8 cellular contexts compared by ENCODE assay signal in the genomic region with DNA sequence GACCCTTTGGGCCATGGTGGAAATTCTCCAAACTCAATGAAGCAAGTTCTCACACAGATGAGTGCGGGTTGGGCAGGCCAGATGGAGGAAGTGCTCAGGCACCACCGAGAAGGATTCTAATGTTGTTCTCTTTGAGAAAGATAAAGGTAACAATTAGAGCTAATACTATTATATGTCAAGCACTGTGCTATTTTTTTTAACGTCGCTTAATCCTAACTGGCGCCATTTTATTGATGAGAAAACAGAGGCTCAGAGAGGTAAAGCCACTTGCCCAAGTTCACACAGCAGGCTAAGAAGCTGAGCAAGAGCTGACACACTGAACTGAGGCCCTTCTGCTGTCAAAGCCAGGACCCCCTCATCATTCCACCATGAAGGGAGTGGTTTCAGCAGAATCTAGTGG. TPM values are rescaled to one million over a fixed set of nuclear protein-coding genes. Genes with fewer than 3 reads are reported as not detected.
DNase-seq lines count a peak whose midpoint lies in the region; ATAC-seq and TF ChIP-seq lines count a peak whose summit lies in the region.

No MANE protein-coding gene starts in this region.

- H3K36me3 ChIP-seq in OCI-LY7 (ENCODE audit: insufficient read depth, low read length) = peaks cover 29% of the 10 kb centered on the region
- peaks cover under 1% of the 10 kb centered on the region for H3K36me3 ChIP-seq in endodermal cell (ENCODE audit: control insufficient read depth, insufficient read depth, low read length)
- H3K36me3 ChIP-seq in ovary = no peaks in the 10 kb centered on the region

- peaks cover 60% of the 10 kb centered on the region for H3K79me2 ChIP-seq in OCI-LY7 (ENCODE audit: insufficient read depth, low read depth, low read length)

- WGBS in endodermal cell (ENCODE audit: insufficient coverage in 1 of 2, insufficient read length in 1 of 2), 2 experiments = 23 to 56% methylated on average over 4 of the region's 5 CpGs
- WGBS in ovary, 3 donors = 13 to 29% (median 23%) methylated on average over 5 of the region's 5 CpGs

- intact Hi-C loops in OCI-LY7 (cut with micrococcal nuclease; ENCODE audit: unreplicated experiment) = loop anchor here (2.0 kb wide), 1 partner anchor 78 kb away; no protein-coding TSS in a partner anchor
- intact Hi-C loops in ovary (cut with DNase I) = loop anchor here in 2 of 4 donors (10.0 kb wide), 1 partner anchor 290 kb away; no protein-coding TSS in a partner anchor

- H3K9ac ChIP-seq in endodermal cell (ENCODE audit: extremely low read depth, low read length, poor library complexity, severe bottlenecking) = peak overlapping the region; percentile 79

- BruUV-seq in OCI-LY7 (replicated peaks; lab: Mats Ljungman, UMichigan) = no TSS peak

- peak overlapping the region; percentile 99 for H3K4me2 ChIP-seq in OCI-LY7 (ENCODE audit: low read length)

- peaks cover 44% of the 10 kb centered on the region for H3K4me1 Mint-ChIP-seq in endodermal cell

- H3K9me2 ChIP-seq in OCI-LY7 (ENCODE audit: insufficient read depth, low read length) = no peaks in the 10 kb centered on the region

- H3K27me3 ChIP-seq in endodermal cell (ENCODE audit: control insufficient read depth, insufficient read depth, low read length, poor library complexity, severe bottlenecking) (no peaks in the 10 kb centered on the region), ovary (no peaks in the 10 kb centered on the region)

- H3K36me3 Mint-ChIP-seq in endodermal cell (ENCODE audit: low read depth) = peaks cover 2% of the 10 kb centered on the region

- POLR2A ChIA-PET in OCI-LY7 (lab: Charles Lee) = interaction anchor here (0.5 to 1.3 kb wide), 3 partner anchors 11 to 441 kb away, joined by 3 to 7 read pairs (median 4); a partner anchor contains a TSS

- H3K4me1 ChIP-seq in OCI-LY7 (ENCODE audit: insufficient read depth, low read length, poor library complexity, severe bottlenecking) = peaks cover 33% of the 10 kb centered on the region
- peaks cover 8% of the 10 kb centered on the region for H3K4me1 ChIP-seq in endodermal cell (ENCODE audit: control insufficient read depth, insufficient read depth, low read length)
- H3K4me1 ChIP-seq in ovary (ENCODE audit: insufficient read depth) = peaks cover 5% of the 10 kb centered on the region

- ATAC-seq in HG02759 (IDR thresholded peaks at IDR 0.05; ENCODE audit: unreplicated experiment) (no peak), GM18519 (IDR thresholded peaks at IDR 0.05; ENCODE audit: low FRiP score, unreplicated experiment) (no peak), GM21529 (IDR thresholded peaks at IDR 0.05; ENCODE audit: unreplicated experiment) (no peak)

- no peak for TF ChIP-seq POLR2A in ovary (IDR thresholded peaks at IDR 0.05)

- TF ChIP-seq EP300 in ovary (IDR thresholded peaks at IDR 0.05) = no peak

- no peak overlapping the region for H3K27ac Mint-ChIP-seq in endodermal cell

- peak overlapping the region; percentile 90 for H3K4me3 ChIP-seq in OCI-LY7 (ENCODE audit: low read depth, low read length, poor library complexity, severe bottlenecking)
- peak overlapping the region; percentile 95 for H3K4me3 ChIP-seq in endodermal cell (ENCODE audit: low read length)
- peak overlapping the region; percentile 87 for H3K4me3 ChIP-seq in ovary

- no peaks in the 10 kb centered on the region for H3K9me3 ChIP-seq in OCI-LY7 (ENCODE audit: low read length)
- no peaks in the 10 kb centered on the region for H3K9me3 ChIP-seq in endodermal cell (ENCODE audit: control insufficient read depth, low read length)
- no peaks in the 10 kb centered on the region for H3K9me3 ChIP-seq in ovary

- H3K9me3 Mint-ChIP-seq in endodermal cell = no peaks in the 10 kb centered on the region

- DNase-seq in ELR (ENCODE audit: low read depth) (peak; percentile 10), OCI-LY7 (ENCODE audit: low spot score) (peak; percentile 34), endodermal cell (no peak), ovary (no peak), H4 (ENCODE audit: low spot score) (no peak)

- H4K20me1 ChIP-seq in OCI-LY7 (ENCODE audit: insufficient read depth, low read length) = peaks cover 37% of the 10 kb centered on the region

- peak overlapping the region; percentile 94 for H3K4me3 Mint-ChIP-seq in endodermal cell

- CTCF ChIA-PET in OCI-LY7 (lab: Charles Lee; ENCODE audit: unreplicated experiment) = interaction anchor here (1.5 kb wide), 2 partner anchors 11 to 53 kb away, joined by 6 to 7 read pairs; a partner anchor contains a TSS

- no peak for TF ChIP-seq CTCF in OCI-LY7 (conservative IDR thresholded peaks at IDR 0.05; ENCODE audit: low read length)
- TF ChIP-seq CTCF in endodermal cell (conservative IDR thresholded peaks at IDR 0.05) = no peak
- no peak for TF ChIP-seq CTCF in ovary (IDR thresholded peaks at IDR 0.05)

- H3K27ac ChIP-seq in OCI-LY7 (ENCODE audit: low read depth, low read length, poor library complexity, severe bottlenecking) = peak overlapping the region; percentile 52
- no peak overlapping the region for H3K27ac ChIP-seq in endodermal cell (ENCODE audit: low read depth, low read length)
- H3K27ac ChIP-seq in ovary = peak overlapping the region in 1 of 2 donors; percentile 13

- peaks cover 3% of the 10 kb centered on the region for H3K27me3 Mint-ChIP-seq in endodermal cell (ENCODE audit: insufficient read depth)

- H2AFZ ChIP-seq in OCI-LY7 (ENCODE audit: low read length) = no peak overlapping the region

RNA-seq across cellular contexts. Expression of a gene that starts 1.0 kb away (rescaled TPM):
- 305 and 336 TPM in 2 replicates for total RNA-seq in OCI-LY7 (2014; rRNA removed; shearing (Covaris generic))
- total RNA-seq in OCI-LY7 (2022) (365 and 376 TPM in 2 replicates), endodermal cell (100 to 1,000 TPM; 356 to 387 TPM), ovary (100 to 1,000 TPM; 218 to 494 (median 369) TPM)
- 327 TPM for polyA plus RNA-seq in endodermal cell (2013, experiment 1 of 2)
- 284 TPM for polyA plus RNA-seq in endodermal cell (2013, experiment 2 of 2)
- 100 to 1,000 TPM; 378 to 532 TPM for polyA plus RNA-seq in ovary
- total RNA-seq in H4 (2014; rRNA removed; shearing (Covaris generic)) = 256 and 309 TPM in 2 replicates

RNA-seq across cellular contexts. Expression of a gene that starts 11.2 kb away (rescaled TPM):
- total RNA-seq in OCI-LY7 (2014; rRNA removed; shearing (Covaris generic)) = 2.0 and 3.0 TPM in 2 replicates
- 7.4 and 9.2 TPM in 2 replicates for total RNA-seq in OCI-LY7 (2022)
- 10 to 100 TPM; 21.8 to 37.7 TPM for total RNA-seq in endodermal cell
- polyA plus RNA-seq in endodermal cell (2013, experiment 1 of 2) = 32.8 TPM
- polyA plus RNA-seq in endodermal cell (2013, experiment 2 of 2) = 27.3 TPM
- total RNA-seq in ovary = 10 to 100 TPM; 10.1 to 17.8 (median 13.4) TPM
- 10 to 100 TPM; 18.1 to 31.0 TPM for polyA plus RNA-seq in ovary
- 4.2 and 4.3 TPM in 2 replicates for total RNA-seq in H4 (2014; rRNA removed; shearing (Covaris generic))

Comparison
In these comparisons a context has a peak if more than half of its experiments do, and no peak if none do; other contexts are left out.
1. DNase-seq: peak in ELR (single experiment) and OCI-LY7 (single experiment); none in endodermal cell (single experiment), ovary (0 of 5) and H4 (single experiment).
2. Peak in every context shown above with its lines, with median percentiles within 50 percentile points of each other: H3K4me3 ChIP-seq.